ENCODE assay signal across 8 cellular contexts in genomic region chr14:74712499-74713394, GRCh38. TPM values are rescaled to one million over a fixed set of nuclear protein-coding genes. Genes with fewer than 3 reads are reported as not detected.
DNase-seq lines count a peak whose midpoint lies in the region; ATAC-seq and TF ChIP-seq lines count a peak whose summit lies in the region.

A gene with protein sequence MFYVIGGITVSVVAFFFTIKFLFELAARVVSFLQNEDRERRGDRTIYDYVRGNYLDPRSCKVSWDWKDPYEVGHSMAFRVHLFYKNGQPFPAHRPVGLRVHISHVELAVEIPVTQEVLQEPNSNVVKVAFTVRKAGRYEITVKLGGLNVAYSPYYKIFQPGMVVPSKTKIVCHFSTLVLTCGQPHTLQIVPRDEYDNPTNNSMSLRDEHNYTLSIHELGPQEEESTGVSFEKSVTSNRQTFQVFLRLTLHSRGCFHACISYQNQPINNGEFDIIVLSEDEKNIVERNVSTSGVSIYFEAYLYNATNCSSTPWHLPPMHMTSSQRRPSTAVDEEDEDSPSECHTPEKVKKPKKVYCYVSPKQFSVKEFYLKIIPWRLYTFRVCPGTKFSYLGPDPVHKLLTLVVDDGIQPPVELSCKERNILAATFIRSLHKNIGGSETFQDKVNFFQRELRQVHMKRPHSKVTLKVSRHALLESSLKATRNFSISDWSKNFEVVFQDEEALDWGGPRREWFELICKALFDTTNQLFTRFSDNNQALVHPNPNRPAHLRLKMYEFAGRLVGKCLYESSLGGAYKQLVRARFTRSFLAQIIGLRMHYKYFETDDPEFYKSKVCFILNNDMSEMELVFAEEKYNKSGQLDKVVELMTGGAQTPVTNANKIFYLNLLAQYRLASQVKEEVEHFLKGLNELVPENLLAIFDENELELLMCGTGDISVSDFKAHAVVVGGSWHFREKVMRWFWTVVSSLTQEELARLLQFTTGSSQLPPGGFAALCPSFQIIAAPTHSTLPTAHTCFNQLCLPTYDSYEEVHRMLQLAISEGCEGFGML (minus strand): TSS chr14:74713080. CDS start chr14:74685615, 27,465 bp downstream.
A gene with protein sequence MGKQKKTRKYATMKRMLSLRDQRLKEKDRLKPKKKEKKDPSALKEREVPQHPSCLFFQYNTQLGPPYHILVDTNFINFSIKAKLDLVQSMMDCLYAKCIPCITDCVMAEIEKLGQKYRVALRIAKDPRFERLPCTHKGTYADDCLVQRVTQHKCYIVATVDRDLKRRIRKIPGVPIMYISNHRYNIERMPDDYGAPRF (plus strand): TSS chr14:74713144. CDS start chr14:74713198, 54 bp downstream.

- H3K27ac ChIP-seq in Peyer's patch = peak within 1 kb of the TSS; percentile 78 to 86 (median 82)
- peak within 1 kb of the TSS; percentile 82 for H3K27ac ChIP-seq in left ventricle myocardium inferior (replicated peaks)
- H3K27ac ChIP-seq in rectal smooth muscle tissue (ENCODE audit: low read depth, low read length) = peak within 1 kb of the TSS; percentile 79

- H3K4me3 ChIP-seq in Peyer's patch (peak within 1 kb of the TSS; percentile 66 to 90 (median 78)), left ventricle myocardium inferior (peak within 1 kb of the TSS; percentile 79), rectal smooth muscle tissue (ENCODE audit: low read length) (peak within 1 kb of the TSS; percentile 99)

- DNase-seq in GM10266 (ENCODE audit: extremely low spot score) = peak; percentile 88
- DNase-seq in Peyer's patch = peak; percentile 71 to 92 (median 82)
- DNase-seq in activated naive CD8-positive, alpha-beta T cell treated with anti-CD3 and anti-CD28 coated beads, Interleukin-2, amount 50 U/mL, for 16 hours (ENCODE audit: low read depth, low spot score) = peak; percentile 55
- DNase-seq in left ventricle myocardium inferior = peak; percentile 66
- DNase-seq in KG1 (lab: John Stamatoyannopoulos, UW) = no peak
- no peak for DNase-seq in NCI-H69 (lab: John Stamatoyannopoulos, UW)

- H3K27me3 ChIP-seq in Peyer's patch (no peaks in the 10 kb centered on the region), left ventricle myocardium inferior (ENCODE audit: low read depth) (no peaks in the 10 kb centered on the region), rectal smooth muscle tissue (ENCODE audit: control insufficient read depth, insufficient read depth, low read length) (no peaks in the 10 kb centered on the region)

- TF ChIP-seq POLR2A in Peyer's patch (IDR thresholded peaks at IDR 0.05) = peak; percentile 69 to 73

- H3K9me3 ChIP-seq in Peyer's patch (no peaks in the 10 kb centered on the region), left ventricle myocardium inferior (replicated peaks) (no peaks in the 10 kb centered on the region)

- peak; percentile 93 for ATAC-seq in HG02610 (IDR thresholded peaks at IDR 0.05; ENCODE audit: unreplicated experiment)

- H3K36me3 ChIP-seq in Peyer's patch (peaks cover 0 to 23% (median 0%) of the 10 kb centered on the region in 3 donors), left ventricle myocardium inferior (peaks cover 29% of the 10 kb centered on the region), rectal smooth muscle tissue (ENCODE audit: control insufficient read depth, insufficient read depth, low read length) (peaks cover 4% of the 10 kb centered on the region)

- TF ChIP-seq CTCF in GM10266 (IDR thresholded peaks at IDR 0.05; ENCODE audit: control insufficient read depth, insufficient read depth, low read depth, missing control alignments) = no peak
- TF ChIP-seq CTCF in Peyer's patch (IDR thresholded peaks at IDR 0.05) = peak in 1 of 6 experiments; percentile 16
- TF ChIP-seq CTCF in left ventricle myocardium inferior (IDR thresholded peaks at IDR 0.05; ENCODE audit: borderline replicate concordance) = no peak

- H3K4me1 ChIP-seq in Peyer's patch = peaks cover 0 to 29% (median 0%) of the 10 kb centered on the region in 4 donors
- H3K4me1 ChIP-seq in left ventricle myocardium inferior = peaks cover 57% of the 10 kb centered on the region
- H3K4me1 ChIP-seq in rectal smooth muscle tissue (ENCODE audit: control insufficient read depth, insufficient read depth, low read length) = no peaks in the 10 kb centered on the region

- intact Hi-C loops in left ventricle myocardium inferior (cut with micrococcal nuclease) = no loop called here

- peak within 1 kb of the TSS; percentile 86 for H3K9ac ChIP-seq in rectal smooth muscle tissue (ENCODE audit: low read length)

RNA-seq across cellular contexts. Expression of the first gene that starts in this region (rescaled TPM):
- 10 to 100 TPM; 33.8 to 95.6 (median 65.1) TPM for total RNA-seq in Peyer's patch
- total RNA-seq in left ventricle myocardium inferior = 23.7 TPM

RNA-seq across cellular contexts. Expression of the second gene that starts in this region (rescaled TPM):
- 10 to 100 TPM in 3 of 4 donors, 1 to 10 TPM in 1; 7.5 to 31.4 (median 13.3) TPM for total RNA-seq in Peyer's patch
- 42.7 TPM for total RNA-seq in left ventricle myocardium inferior

Comparison
In these comparisons a context has a peak if more than half of its experiments do, and no peak if none do; other contexts are left out.
1. DNase-seq: peak in GM10266 (single experiment), Peyer's patch (3 of 3), activated naive CD8-positive, alpha-beta T cell treated with anti-CD3 and anti-CD28 coated beads, Interleukin-2, amount 50 U/mL, for 16 hours (single experiment) and left ventricle myocardium inferior (single experiment); none in KG1 (single experiment) and NCI-H69 (single experiment).
2. Peak in every context shown above with its lines, with median percentiles within 50 percentile points of each other: H3K27ac ChIP-seq and H3K4me3 ChIP-seq.